In genomic region chr1:207030522-207031009, GRCh38 we compare ENCODE assay signal across 19 cellular contexts. TPM values are rescaled to one million over a fixed set of nuclear protein-coding genes. Genes with fewer than 3 reads are reported as not detected.
DNase-seq lines count a peak whose midpoint lies in the region; ATAC-seq and TF ChIP-seq lines count a peak whose summit lies in the region.
"Had no signal": no experiment of that assay in that cellular context is flagged by ENCODE, and none has a peak within 500 bp of the region (broad histone marks: within the 10 kb centered on the region; RNA-seq: fewer than 3 reads in every experiment).

No MANE protein-coding gene starts in this region.

- no peaks in the 10 kb centered on the region for H3K27me3 ChIP-seq in esophagus (ENCODE audit: control insufficient read depth in 1 of 2, insufficient read depth in 2 of 2, low read length in 2 of 2)
- H3K27me3 ChIP-seq: SJSA1, uterus had no signal

- H3K27me3 Mint-ChIP-seq in nephron (ENCODE audit: low read depth): peaks cover 41% of the 10 kb centered on the region

- no peaks in the 10 kb centered on the region for H3K4me1 ChIP-seq in esophagus (ENCODE audit: control insufficient read depth in 2 of 2, insufficient read depth in 2 of 2, low read length in 1 of 2)
- H3K4me1 ChIP-seq: uterus had no signal

- peak overlapping the region; percentile 97 for H3K27ac ChIP-seq in RWPE1
- peak overlapping the region; percentile 90 to 98 for H3K27ac ChIP-seq in esophagus (ENCODE audit: low read depth in 2 of 2, low read length in 1 of 2)
- H3K27ac ChIP-seq: SJSA1, uterus had no signal

- H3K9me3 ChIP-seq in esophagus (ENCODE audit: control insufficient read depth in 2 of 2, insufficient read depth in 1 of 2, low read depth in 1 of 2, low read length in 1 of 2): no peaks in the 10 kb centered on the region
- H3K9me3 ChIP-seq: SJSA1, uterus had no signal

- peak overlapping the region in 2 of 3 experiments; percentile 37 to 79 for H3K4me3 Mint-ChIP-seq in nephron
- H3K4me3 Mint-ChIP-seq: activated CD4-positive, alpha-beta T cell treated with anti-CD3 and anti-CD28 coated beads for 36 hours; CD4-positive, CD25-positive, alpha-beta regulatory T cell; naive thymus-derived CD8-positive, alpha-beta T cell had no signal

- CTCF ChIA-PET in RWPE1 (lab: Yijun Ruan, JAX): interaction anchor here (0.6 to 1.6 kb wide), 2 partner anchors 48 to 121 kb away, joined by 4 to 5 read pairs; no protein-coding TSS in a partner anchor

- H3K36me3 ChIP-seq in esophagus (ENCODE audit: control insufficient read depth in 2 of 2, insufficient read depth in 2 of 2, low read length in 1 of 2): no peaks in the 10 kb centered on the region
- H3K36me3 ChIP-seq: SJSA1, uterus had no signal

- DNase-seq in ACHN: peak; percentile 37
- no peak for DNase-seq in RWPE1 (ENCODE audit: low spot score)
- DNase-seq in DMS53 treated with DMSO at 0.1 percent for 48 hours (lab: John Stamatoyannopoulos, UW; ENCODE audit: unreplicated experiment): no peak
- DNase-seq in foreskin melanocyte: no peak
- DNase-seq: activated CD4-positive, alpha-beta T cell treated with anti-CD3 and anti-CD28 coated beads for 36 hours; activated naive CD4-positive, alpha-beta T cell; CD4-positive, CD25-positive, alpha-beta regulatory T cell; DND-41; KG1; naive thymus-derived CD8-positive, alpha-beta T cell; NCI-H446; stimulated activated naive CD8-positive, alpha-beta T cell treated with anti-CD3 and anti-CD28 coated beads, Interleukin-15, Interleukin-2, amounts not matched to agents 100 U/mL and 50 U/mL, for 24 hours; T1000; uterus had no signal

- WGBS in esophagus, 2 donors: 40 to 43% methylated on average over 5 of the region's 5 CpGs

- H3K27ac Mint-ChIP-seq in nephron: peak overlapping the region; percentile 26 to 69 (median 62)
- H3K27ac Mint-ChIP-seq: activated CD4-positive, alpha-beta T cell treated with anti-CD3 and anti-CD28 coated beads for 36 hours; CD4-positive, CD25-positive, alpha-beta regulatory T cell; naive thymus-derived CD8-positive, alpha-beta T cell had no signal

- in situ Hi-C loops in ACHN (cut with HindIII; ENCODE audit: low pct_ligation_motif_present, low pct_unique_long_range_greater_than_20kb, low sequenced_read_pairs): no loop called here

- TF ChIP-seq CTCF in RWPE1 (conservative IDR thresholded peaks at IDR 0.05; ENCODE audit: low read depth) (no peak), nephron (IDR thresholded peaks at IDR 0.05; ENCODE audit: unreplicated experiment in 3 of 3) (no peak)

- ATAC-seq in GM18858 (IDR thresholded peaks at IDR 0.05; ENCODE audit: unreplicated experiment): no peak
- ATAC-seq in HG03095 (IDR thresholded peaks at IDR 0.05; ENCODE audit: unreplicated experiment): no peak
- ATAC-seq: activated CD4-positive, alpha-beta T cell treated with anti-CD3 and anti-CD28 coated beads for 36 hours; naive thymus-derived CD8-positive, alpha-beta T cell; stimulated activated naive CD8-positive, alpha-beta T cell treated with anti-CD3 and anti-CD28 coated beads, Interleukin-15, Interleukin-2, amounts not matched to agents 100 U/mL and 50 U/mL, for 24 hours had no signal

- peaks cover 32% of the 10 kb centered on the region for H3K4me1 Mint-ChIP-seq in nephron
- H3K4me1 Mint-ChIP-seq: activated CD4-positive, alpha-beta T cell treated with anti-CD3 and anti-CD28 coated beads for 36 hours; CD4-positive, CD25-positive, alpha-beta regulatory T cell; naive thymus-derived CD8-positive, alpha-beta T cell had no signal

- no peaks in the 10 kb centered on the region for H3K9me3 Mint-ChIP-seq in nephron
- H3K9me3 Mint-ChIP-seq: naive thymus-derived CD8-positive, alpha-beta T cell had no signal

- POLR2A ChIA-PET in RWPE1 (lab: Yijun Ruan, JAX; ENCODE audit: low non-redundant PET): interaction anchor here (0.6 kb wide), 1 partner anchor 23 kb away, joined by 6 read pairs; no protein-coding TSS in a partner anchor

- H3K36me3 Mint-ChIP-seq in nephron (ENCODE audit: low read depth): no peaks in the 10 kb centered on the region
- H3K36me3 Mint-ChIP-seq: CD4-positive, CD25-positive, alpha-beta regulatory T cell; naive thymus-derived CD8-positive, alpha-beta T cell had no signal

- H3K4me3 ChIP-seq in esophagus (ENCODE audit: low read depth in 1 of 2, low read length in 2 of 2): peak overlapping the region; percentile 57 to 88
- H3K4me3 ChIP-seq: SJSA1, uterus had no signal

RNA-seq across cellular contexts. Expression of gene C1orf116, which starts 2.0 kb away (rescaled TPM):
- 10 to 100 TPM; 72.9 to 85.8 TPM for polyA plus RNA-seq in esophagus
- polyA plus RNA-seq: CD4-positive, CD25-positive, alpha-beta regulatory T cell; naive thymus-derived CD8-positive, alpha-beta T cell had no signal

RNA-seq across cellular contexts. Expression of gene YOD1, which starts 20.4 kb away (rescaled TPM):
- 10 to 100 TPM; 13.9 to 39.4 TPM for polyA plus RNA-seq in esophagus

RNA-seq across cellular contexts. Expression of gene PFKFB2, which starts 22.5 kb away (rescaled TPM):
- 1 to 10 TPM; 4.7 to 8.3 TPM for polyA plus RNA-seq in esophagus

RNA-seq across cellular contexts. Expression of gene C4BPB, which starts 58.1 kb away (rescaled TPM):
- polyA plus RNA-seq in esophagus: under 1 TPM in 1 of 2 donors, not detected in 1; 0.08 TPM
- polyA plus RNA-seq: CD4-positive, CD25-positive, alpha-beta regulatory T cell had no signal
